Comparison of ENCODE assay signal across 40 cellular contexts in genomic region chr10:33070101-33070500, GRCh38.
"Had no signal": no experiment of that assay in that cellular context is flagged by ENCODE, and none has a peak within 500 bp of the region (broad histone marks: within the 10 kb centered on the region; RNA-seq: fewer than 3 reads in every experiment).

No MANE protein-coding gene starts in this region.

- H3K4me3 Mint-ChIP-seq: activated CD4-positive, alpha-beta memory T cell treated with anti-CD3 and anti-CD28 coated beads for 36 hours; activated CD4-positive, alpha-beta T cell treated with anti-CD3 and anti-CD28 coated beads for 36 hours; activated CD4-positive, alpha-beta T cell treated with anti-CD3 and anti-CD28 coated beads, Interleukin-2, amount 10 ng/mL, durations not matched to agents 24 days and 14 days; activated CD8-positive, alpha-beta T cell treated with anti-CD3 and anti-CD28 coated beads for 36 hours; activated naive CD4-positive, alpha-beta T cell treated with anti-CD3 and anti-CD28 coated beads for 36 hours; activated naive CD8-positive, alpha-beta T cell treated with anti-CD3 and anti-CD28 coated beads for 36 hours; activated T-cell treated with anti-CD3 and anti-CD28 coated beads, Interleukin-2, amount 50 U/mL, for 4 hours; activated T-cell treated with anti-CD3 and anti-CD28 coated beads, Interleukin-2, amount 50 U/mL, for 72 hours; activated T-helper 1 cell treated with anti-CD3 and anti-CD28 coated beads, Interleukin-12 subunit alpha, Interleukin-12 subunit beta, Interleukin-2, Interleukin-4 antibody, amounts not matched to agents 30 ng/mL and 10 ng/mL and 1 ng/mL, durations not matched to agents 14 hours and 24 hours and 36 hours; activated T-helper 17 cell treated with anti-CD3 and anti-CD28 coated beads, Interleukin-2, amount 50 U/mL, for 72 hours; central memory CD8-positive, alpha-beta T cell; T-cell; T-helper 2 cell treated with Interferon-gamma antibody and Interleukin-4, amounts not matched to agents 5 μg/mL and 100 μg/mL, for 36 hours had no signal

- H3K4me1 ChIP-seq: breast epithelium had no signal

- ATAC-seq: activated CD4-positive, alpha-beta T cell treated with anti-CD3 and anti-CD28 coated beads for 36 hours; activated CD4-positive, CD25-positive, alpha-beta regulatory T cell treated with anti-CD3 and anti-CD28 coated beads, Interleukin-2, amount 50 U/mL, for 24 hours; activated CD8-positive, alpha-beta T cell treated with anti-CD3 and anti-CD28 coated beads for 36 hours; activated naive CD4-positive, alpha-beta T cell treated with anti-CD3 and anti-CD28 coated beads, Interleukin-2, amount 50 U/mL, for 72 hours; activated T-cell treated with anti-CD3 and anti-CD28 coated beads, Interleukin-2, amount 50 U/mL, for 4 hours; activated T-cell treated with anti-CD3 and anti-CD28 coated beads, Interleukin-2, amount 50 U/mL, for 72 hours; activated T-helper 17 cell treated with anti-CD3 and anti-CD28 coated beads, Interleukin-2, amount 50 U/mL, for 72 hours; body of pancreas; T-cell; T-helper 17 cell had no signal

- H3K4me3 ChIP-seq: adrenal gland, body of pancreas, breast epithelium, cardiac muscle cell had no signal

- H3K36me3 Mint-ChIP-seq: activated CD4-positive, alpha-beta memory T cell treated with anti-CD3 and anti-CD28 coated beads for 36 hours; activated naive CD4-positive, alpha-beta T cell treated with anti-CD3 and anti-CD28 coated beads, Interleukin-2, amount 50 U/mL, for 72 hours; activated naive CD8-positive, alpha-beta T cell treated with anti-CD3 and anti-CD28 coated beads for 36 hours had no signal

- H3K27me3 Mint-ChIP-seq: activated CD4-positive, alpha-beta memory T cell treated with anti-CD3 and anti-CD28 coated beads for 36 hours; activated CD4-positive, alpha-beta T cell treated with anti-CD3 and anti-CD28 coated beads for 36 hours; activated CD8-positive, alpha-beta T cell treated with anti-CD3 and anti-CD28 coated beads for 36 hours; activated T-helper 17 cell treated with anti-CD3 and anti-CD28 coated beads, Interleukin-2, amount 50 U/mL, for 72 hours; central memory CD8-positive, alpha-beta T cell; T-cell; T-helper 17 cell had no signal

- H3K9me3 Mint-ChIP-seq: activated CD4-positive, alpha-beta memory T cell treated with anti-CD3 and anti-CD28 coated beads for 36 hours; activated naive CD4-positive, alpha-beta T cell treated with anti-CD3 and anti-CD28 coated beads for 36 hours; T-cell had no signal

- H3K27ac ChIP-seq: adrenal gland, body of pancreas, brain microvascular endothelial cell, breast epithelium, cardiac muscle cell, VCaP had no signal

- H3K27ac Mint-ChIP-seq: activated CD4-positive, alpha-beta memory T cell treated with anti-CD3 and anti-CD28 coated beads for 36 hours; activated CD4-positive, alpha-beta T cell treated with anti-CD3 and anti-CD28 coated beads for 36 hours; activated CD4-positive, alpha-beta T cell treated with anti-CD3 and anti-CD28 coated beads, Interleukin-2, amount 10 ng/mL, durations not matched to agents 24 days and 14 days; activated CD8-positive, alpha-beta T cell treated with anti-CD3 and anti-CD28 coated beads for 36 hours; activated naive CD4-positive, alpha-beta T cell treated with anti-CD3 and anti-CD28 coated beads for 36 hours; activated naive CD4-positive, alpha-beta T cell treated with anti-CD3 and anti-CD28 coated beads, Interleukin-2, amount 50 U/mL, for 72 hours; activated T-cell treated with anti-CD3 and anti-CD28 coated beads, Interleukin-2, amount 50 U/mL, for 72 hours; activated T-helper 1 cell treated with anti-CD3 and anti-CD28 coated beads, Interleukin-12 subunit alpha, Interleukin-12 subunit beta, Interleukin-2, Interleukin-4 antibody, amounts not matched to agents 30 ng/mL and 10 ng/mL and 1 ng/mL, durations not matched to agents 14 hours and 24 hours and 36 hours; activated T-helper 17 cell treated with anti-CD3 and anti-CD28 coated beads, Interleukin-2, amount 50 U/mL, for 72 hours; T-helper 2 cell treated with Interferon-gamma antibody and Interleukin-4, amounts not matched to agents 5 μg/mL and 100 μg/mL, for 36 hours had no signal

- H3K36me3 ChIP-seq: adrenal gland, brain microvascular endothelial cell, breast epithelium, cardiac muscle cell had no signal

- H3K9me3 ChIP-seq: adrenal gland, body of pancreas, breast epithelium had no signal

- H3K4me1 Mint-ChIP-seq: activated CD4-positive, alpha-beta T cell treated with anti-CD3 and anti-CD28 coated beads, Interleukin-2, amount 10 ng/mL, durations not matched to agents 24 days and 14 days had no signal

- FAIRE-seq: astrocyte, TTC549 had no signal

- DNase-seq: activated CD4-positive, alpha-beta memory T cell treated with anti-CD3 and anti-CD28 coated beads for 36 hours; activated CD4-positive, alpha-beta T cell treated with anti-CD3 and anti-CD28 coated beads for 1 hour; activated CD4-positive, alpha-beta T cell treated with anti-CD3 and anti-CD28 coated beads for 36 hours; activated CD4-positive, alpha-beta T cell treated with anti-CD3 and anti-CD28 coated beads, Interleukin-2, amount 10 ng/mL, durations not matched to agents 24 days and 14 days; activated CD4-positive, alpha-beta T cell treated with anti-CD3 and anti-CD28 coated beads, Interleukin-2, amount 50 U/mL, for 1 hour; activated CD4-positive, alpha-beta T cell treated with anti-CD3 and anti-CD28 coated beads, Interleukin-2, amount 50 U/mL, for 4 hours; activated CD4-positive, CD25-positive, alpha-beta regulatory T cell; activated CD8-positive, alpha-beta memory T cell treated with anti-CD3 and anti-CD28 coated beads, Interleukin-2, amount 50 U/mL, for 4 hours; activated CD8-positive, alpha-beta T cell treated with anti-CD3 and anti-CD28 coated beads for 36 hours; activated effector memory CD4-positive, alpha-beta T cell treated with anti-CD3 and anti-CD28 coated beads, Interleukin-2, amount 50 U/mL, for 16 hours; activated gamma-delta T cell treated with Interleukin-2 at 50 U/mL for 16 hours; activated naive CD4-positive, alpha-beta T cell; activated naive CD4-positive, alpha-beta T cell treated with anti-CD3 and anti-CD28 coated beads for 36 hours; activated naive CD4-positive, alpha-beta T cell treated with anti-CD3 and anti-CD28 coated beads, Interleukin-2, amount 50 U/mL, for 16 hours; activated naive CD8-positive, alpha-beta T cell treated with anti-CD3 and anti-CD28 coated beads for 36 hours; activated T-cell treated with anti-CD3 and anti-CD28 coated beads for 4 hours; activated T-cell treated with anti-CD3 and anti-CD28 coated beads, Interleukin-2, amount 50 U/mL, for 1 hour; activated T-cell treated with anti-CD3 and anti-CD28 coated beads, Interleukin-2, amount 50 U/mL, for 4 hours; activated T-cell treated with anti-CD3 and anti-CD28 coated beads, Interleukin-2, amount 50 U/mL, for 72 hours; adrenal gland; amniotic stem cell; aorta; body of pancreas; brain microvascular endothelial cell; caudate nucleus; cerebellar nuclear complex; T-cell; T-helper 17 cell; T-helper 9 cell had no signal

- H3K27me3 ChIP-seq: adrenal gland, body of pancreas, brain microvascular endothelial cell, breast epithelium, cardiac muscle cell had no signal
